Comparison of ENCODE assay signal across 35 cellular contexts in genomic region chr14:61304678-61305077, GRCh38. TPM values are rescaled to one million over a fixed set of nuclear protein-coding genes. Genes with fewer than 3 reads are reported as not detected.
"Had no signal": no experiment of that assay in that cellular context is flagged by ENCODE, and none has a peak within 500 bp of the region (broad histone marks: within the 10 kb centered on the region; RNA-seq: fewer than 3 reads in every experiment).

No MANE protein-coding gene starts in this region.

- DNase-seq: Karpas-422, Kasumi-1, MG63, MM.1S, MV-4-11, NCI-H1048, NCI-H1092, NCI-H1092 treated with DMSO at 0.1 percent for 48 hours, NCI-H1105, NCI-H1105 treated with DMSO at 0.1 percent for 48 hours, NCI-H1417, NCI-H1417 treated with DMSO at 0.1 percent for 48 hours, NCI-H1436, NCI-H1436 treated with DMSO at 0.1 percent for 48 hours, NCI-H146, NCI-H1694, NCI-H1694 treated with DMSO at 0.1 percent for 48 hours, NCI-H187, NCI-H187 treated with DMSO at 0.1 percent for 48 hours, NCI-H1930, NCI-H2029, NCI-H2029 treated with DMSO at 0.1 percent for 48 hours, NCI-H2081 treated with DMSO at 0.1 percent for 48 hours, NCI-H2107, NCI-H2171, NCI-H2171 treated with DMSO at 0.1 percent for 48 hours, NCI-H2227 treated with DMSO at 0.1 percent for 48 hours, NCI-H226, NCI-H345, NCI-H446, NCI-H446 treated with DMSO at 0.1 percent for 48 hours, NCI-H510A, NCI-H510A treated with DMSO at 0.1 percent for 48 hours had no signal

RNA-seq across cellular contexts. Expression of gene TMEM30B, which starts 23.5 kb away (rescaled TPM):
- total RNA-seq: M059J, NCI-H460 had no signal
